In genomic region chr7:135704074-135704473, GRCh38 we compare ENCODE assay signal across 13 cellular contexts. TPM values are rescaled to one million over a fixed set of nuclear protein-coding genes. Genes with fewer than 3 reads are reported as not detected.
A peak's percentile ranks its signal among the peaks of the same experiment; 100 is the strongest.
DNase-seq lines count a peak whose midpoint lies in the region; ATAC-seq and TF ChIP-seq lines count a peak whose summit lies in the region.
"Had no signal": no experiment of that assay in that cellular context is flagged by ENCODE, and none has a peak within 500 bp of the region (broad histone marks: within the 10 kb centered on the region; RNA-seq: fewer than 3 reads in every experiment).

No MANE protein-coding gene starts in this region.

- H3K27ac Mint-ChIP-seq in activated CD4-positive, alpha-beta T cell treated with anti-CD3 and anti-CD28 coated beads for 36 hours = no peak overlapping the region
- no peak overlapping the region for H3K27ac Mint-ChIP-seq in activated CD4-positive, alpha-beta T cell treated with anti-CD3 and anti-CD28 coated beads, Interleukin-2, amount 10 ng/mL, durations not matched to agents 7 days and 5 days
- H3K27ac Mint-ChIP-seq: activated T-helper 1 cell treated with anti-CD3 and anti-CD28 coated beads, Interleukin-12 subunit alpha, Interleukin-12 subunit beta, Interleukin-2, Interleukin-4 antibody, amounts not matched to agents 30 ng/mL and 10 ng/mL and 1 ng/mL, durations not matched to agents 14 hours and 24 hours and 36 hours had no signal

- DNase-seq in activated CD4-positive, alpha-beta T cell treated with anti-CD3 and anti-CD28 coated beads for 36 hours = peak; percentile 26
- DNase-seq in activated CD4-positive, alpha-beta T cell treated with anti-CD3 and anti-CD28 coated beads, Interleukin-2, amount 10 ng/mL, durations not matched to agents 7 days and 5 days = no peak
- no peak for DNase-seq in cardiac fibroblast (ENCODE audit: low read depth in 2 of 2)
- no peak for DNase-seq in trophoblast cell
- no peak for DNase-seq in pons (ENCODE audit: low spot score)
- DNase-seq in CD1c-positive myeloid dendritic cell (ENCODE audit: extremely low spot score) = no peak
- no peak for DNase-seq in activated CD4-positive, alpha-beta T cell treated with anti-CD3 and anti-CD28 coated beads for 4 hours
- DNase-seq: Peyer's patch had no signal

- no peaks in the 10 kb centered on the region for H3K79me2 ChIP-seq in Loucy (ENCODE audit: insufficient read depth, low read length)
- H3K79me2 ChIP-seq in trophoblast cell (ENCODE audit: control insufficient read depth, insufficient read depth, low read length, poor library complexity) = peaks cover 6% of the 10 kb centered on the region

- no peak overlapping the region for H3K23ac ChIP-seq in trophoblast cell (ENCODE audit: low read length)

- no peaks in the 10 kb centered on the region for H3K27me3 ChIP-seq in Loucy (ENCODE audit: insufficient read depth, low read length, poor library complexity, severe bottlenecking)
- no peaks in the 10 kb centered on the region for H3K27me3 ChIP-seq in trophoblast cell (ENCODE audit: insufficient read depth, low read length)
- H3K27me3 ChIP-seq: Peyer's patch had no signal

- POLR2A ChIA-PET in activated CD4-positive, alpha-beta T cell treated with anti-CD3 and anti-CD28 coated beads for 36 hours (lab: Charles Lee) = no interaction called here
- POLR2A ChIA-PET in activated CD4-positive, alpha-beta T cell treated with anti-CD3 and anti-CD28 coated beads, Interleukin-2, amount 10 ng/mL, durations not matched to agents 7 days and 5 days (lab: Charles Lee) = no interaction called here

- H3K14ac ChIP-seq in trophoblast cell (ENCODE audit: low read length) = peak overlapping the region; percentile 40

- H3K4me3 Mint-ChIP-seq in activated CD4-positive, alpha-beta T cell treated with anti-CD3 and anti-CD28 coated beads for 36 hours = no peak overlapping the region
- no peak overlapping the region for H3K4me3 Mint-ChIP-seq in activated CD4-positive, alpha-beta T cell treated with anti-CD3 and anti-CD28 coated beads, Interleukin-2, amount 10 ng/mL, durations not matched to agents 7 days and 5 days
- H3K4me3 Mint-ChIP-seq: activated T-helper 1 cell treated with anti-CD3 and anti-CD28 coated beads, Interleukin-12 subunit alpha, Interleukin-12 subunit beta, Interleukin-2, Interleukin-4 antibody, amounts not matched to agents 30 ng/mL and 10 ng/mL and 1 ng/mL, durations not matched to agents 14 hours and 24 hours and 36 hours; central memory CD8-positive, alpha-beta T cell had no signal

- H3K4me1 ChIP-seq in Loucy (ENCODE audit: insufficient read depth, low read length, poor library complexity, severe bottlenecking) (no peaks in the 10 kb centered on the region), trophoblast cell (ENCODE audit: control insufficient read depth in 1 of 2, insufficient read depth in 2 of 2, low read length in 2 of 2) (peaks cover 7 to 27% of the 10 kb centered on the region in 2 experiments)
- H3K4me1 ChIP-seq: Peyer's patch had no signal

- H2BK120ac ChIP-seq in trophoblast cell (ENCODE audit: insufficient read depth, low read length, poor library complexity) = no peak overlapping the region

- H3K4me3 ChIP-seq in Loucy (ENCODE audit: low read length, poor library complexity, severe bottlenecking) (no peak overlapping the region), cardiac fibroblast (replicated peaks in 1 of 2; ENCODE audit: low read depth in 2 of 2, low read length in 2 of 2) (no peak overlapping the region), trophoblast cell (ENCODE audit: low read depth, low read length) (no peak overlapping the region)
- H3K4me3 ChIP-seq: Peyer's patch had no signal

- no peaks in the 10 kb centered on the region for H3K27me3 Mint-ChIP-seq in activated CD4-positive, alpha-beta T cell treated with anti-CD3 and anti-CD28 coated beads for 36 hours
- no peaks in the 10 kb centered on the region for H3K27me3 Mint-ChIP-seq in activated CD4-positive, alpha-beta T cell treated with anti-CD3 and anti-CD28 coated beads, Interleukin-2, amount 10 ng/mL, durations not matched to agents 7 days and 5 days
- H3K27me3 Mint-ChIP-seq: central memory CD8-positive, alpha-beta T cell had no signal

- no peak overlapping the region for H3K9ac ChIP-seq in Loucy (ENCODE audit: low read depth, low read length, poor library complexity, severe bottlenecking)
- no peak overlapping the region for H3K9ac ChIP-seq in trophoblast cell (ENCODE audit: low read length)

- peak overlapping the region; percentile 66 for H2AK5ac ChIP-seq in trophoblast cell (ENCODE audit: low read length)

- H3K79me1 ChIP-seq in trophoblast cell (ENCODE audit: low read length) = peaks cover 31% of the 10 kb centered on the region

- no peak for ATAC-seq in activated CD4-positive, alpha-beta T cell treated with anti-CD3 and anti-CD28 coated beads for 36 hours

- intact Hi-C loops in activated CD4-positive, alpha-beta T cell treated with anti-CD3 and anti-CD28 coated beads for 36 hours (cut with DNase I, micrococcal nuclease) = no loop called here

- peaks cover 4% of the 10 kb centered on the region for H3K36me3 Mint-ChIP-seq in activated CD4-positive, alpha-beta T cell treated with anti-CD3 and anti-CD28 coated beads for 36 hours (ENCODE audit: low read depth)
- H3K36me3 Mint-ChIP-seq in activated CD4-positive, alpha-beta T cell treated with anti-CD3 and anti-CD28 coated beads, Interleukin-2, amount 10 ng/mL, durations not matched to agents 7 days and 5 days (ENCODE audit: low read depth) = no peaks in the 10 kb centered on the region

- H3K4me2 ChIP-seq in Loucy (ENCODE audit: low read depth, low read length, poor library complexity, severe bottlenecking) (no peak overlapping the region), trophoblast cell (ENCODE audit: low read length) (no peak overlapping the region)

- H2BK5ac ChIP-seq in trophoblast cell (ENCODE audit: low read depth, low read length, poor library complexity) = no peak overlapping the region

- WGBS in trophoblast cell (ENCODE audit: extremely low coverage, insufficient coverage, insufficient read length) = no CpG with 5 or more reads among the region's 2 CpGs

- no peak overlapping the region for H3K27ac ChIP-seq in trophoblast cell (ENCODE audit: low read depth, low read length)
- H3K27ac ChIP-seq: Peyer's patch had no signal

- TF ChIP-seq CTCF in Loucy (conservative IDR thresholded peaks at IDR 0.05; ENCODE audit: low read length) (peak; percentile 65), cardiac fibroblast (IDR thresholded peaks at IDR 0.05; ENCODE audit: low read depth, low read length) (peak; percentile 30)

- H3K9me3 ChIP-seq in Loucy (ENCODE audit: insufficient read depth, low read depth, low read length) = no peaks in the 10 kb centered on the region
- peaks cover 4% of the 10 kb centered on the region for H3K9me3 ChIP-seq in trophoblast cell (ENCODE audit: insufficient read depth, low read depth, low read length)
- H3K9me3 ChIP-seq: Peyer's patch had no signal

- no peaks in the 10 kb centered on the region for H3K4me1 Mint-ChIP-seq in activated CD4-positive, alpha-beta T cell treated with anti-CD3 and anti-CD28 coated beads for 36 hours
- H3K4me1 Mint-ChIP-seq in activated CD4-positive, alpha-beta T cell treated with anti-CD3 and anti-CD28 coated beads, Interleukin-2, amount 10 ng/mL, durations not matched to agents 7 days and 5 days = no peaks in the 10 kb centered on the region

- H3K9me3 Mint-ChIP-seq in activated CD4-positive, alpha-beta T cell treated with anti-CD3 and anti-CD28 coated beads for 36 hours (ENCODE audit: low read depth) = no peaks in the 10 kb centered on the region
- no peaks in the 10 kb centered on the region for H3K9me3 Mint-ChIP-seq in activated CD4-positive, alpha-beta T cell treated with anti-CD3 and anti-CD28 coated beads, Interleukin-2, amount 10 ng/mL, durations not matched to agents 7 days and 5 days
- H3K9me3 Mint-ChIP-seq: activated T-helper 1 cell treated with anti-CD3 and anti-CD28 coated beads, Interleukin-12 subunit alpha, Interleukin-12 subunit beta, Interleukin-2, Interleukin-4 antibody, amounts not matched to agents 30 ng/mL and 10 ng/mL and 1 ng/mL, durations not matched to agents 14 hours and 24 hours and 36 hours; central memory CD8-positive, alpha-beta T cell had no signal

- CTCF ChIA-PET in activated CD4-positive, alpha-beta T cell treated with anti-CD3 and anti-CD28 coated beads for 36 hours (lab: Charles Lee) = interaction anchor here (0.6 to 0.8 kb wide), 3 partner anchors 12 to 508 kb away, joined by 3 to 5 read pairs (median 3); no protein-coding TSS in a partner anchor
- CTCF ChIA-PET in activated CD4-positive, alpha-beta T cell treated with anti-CD3 and anti-CD28 coated beads, Interleukin-2, amount 10 ng/mL, durations not matched to agents 7 days and 5 days (lab: Charles Lee) = interaction anchor here (1.7 kb wide), 1 partner anchor 14 kb away, joined by 3 read pairs; no protein-coding TSS in a partner anchor

- H3K36me3 ChIP-seq in Loucy (ENCODE audit: insufficient read depth, low read length) (no peaks in the 10 kb centered on the region), trophoblast cell (ENCODE audit: control insufficient read depth in 1 of 2, insufficient read depth in 2 of 2, low read length in 2 of 2) (peaks cover 9 to 10% of the 10 kb centered on the region in 2 experiments)
- H3K36me3 ChIP-seq: Peyer's patch had no signal

- no peak overlapping the region for H2AFZ ChIP-seq in Loucy (ENCODE audit: low read length)
- no peak overlapping the region for H2AFZ ChIP-seq in trophoblast cell (ENCODE audit: insufficient read depth, low read length, poor library complexity)

- no peaks in the 10 kb centered on the region for H3F3A ChIP-seq in Loucy (ENCODE audit: low read depth)

- H3K9me2 ChIP-seq in Loucy (replicated peaks; ENCODE audit: low read depth, low read length) = no peaks in the 10 kb centered on the region

- peak overlapping the region; percentile 59 for H4K8ac ChIP-seq in trophoblast cell (ENCODE audit: low read depth, low read length)

- H4K12ac ChIP-seq in trophoblast cell (ENCODE audit: low read depth, low read length) = peak overlapping the region; percentile 25

- H4K20me1 ChIP-seq in Loucy (ENCODE audit: insufficient read depth, low read length, poor library complexity, severe bottlenecking) = no peaks in the 10 kb centered on the region

- H2BK12ac ChIP-seq in trophoblast cell (ENCODE audit: low read length) = peak overlapping the region; percentile 4

- H4K91ac ChIP-seq in trophoblast cell (ENCODE audit: low read depth, low read length) = peak overlapping the region; percentile 42

- H3K18ac ChIP-seq in trophoblast cell (ENCODE audit: low read length) = peak overlapping the region; percentile 30

- no peak overlapping the region for H3K4ac ChIP-seq in trophoblast cell (ENCODE audit: low read depth, low read length)

RNA-seq across cellular contexts. Expression of gene SLC13A4, which starts 23.9 kb away (rescaled TPM):
- total RNA-seq in activated CD4-positive, alpha-beta T cell treated with anti-CD3 and anti-CD28 coated beads for 36 hours = not detected
- not detected for total RNA-seq in activated CD4-positive, alpha-beta T cell treated with anti-CD3 and anti-CD28 coated beads, Interleukin-2, amount 10 ng/mL, durations not matched to agents 7 days and 5 days
- 437 and 491 TPM in 2 replicates for polyA plus RNA-seq in trophoblast cell (2013)
- total RNA-seq: activated T-helper 1 cell treated with anti-CD3 and anti-CD28 coated beads, Interleukin-12 subunit alpha, Interleukin-12 subunit beta, Interleukin-2, Interleukin-4 antibody, amounts not matched to agents 30 ng/mL and 10 ng/mL and 1 ng/mL, durations not matched to agents 14 hours and 24 hours and 36 hours; lung microvascular endothelial cell; Peyer's patch had no signal

RNA-seq across cellular contexts. Expression of gene STMP1, which starts 41.8 kb away (rescaled TPM):
- total RNA-seq in activated CD4-positive, alpha-beta T cell treated with anti-CD3 and anti-CD28 coated beads for 36 hours = 10 to 100 TPM; 18.7 to 20.7 TPM
- 10 to 100 TPM; 25.2 to 26.0 TPM for total RNA-seq in activated CD4-positive, alpha-beta T cell treated with anti-CD3 and anti-CD28 coated beads, Interleukin-2, amount 10 ng/mL, durations not matched to agents 7 days and 5 days
- polyA plus RNA-seq in trophoblast cell (2013) = 41.4 and 42.5 TPM in 2 replicates

RNA-seq across cellular contexts. Expression of gene FAM180A, which starts 44.5 kb away (rescaled TPM):
- total RNA-seq in activated CD4-positive, alpha-beta T cell treated with anti-CD3 and anti-CD28 coated beads for 36 hours = not detected
- total RNA-seq in activated CD4-positive, alpha-beta T cell treated with anti-CD3 and anti-CD28 coated beads, Interleukin-2, amount 10 ng/mL, durations not matched to agents 7 days and 5 days = not detected
- polyA plus RNA-seq in trophoblast cell (2013) = 0.18 and 0.21 TPM in 2 replicates
- total RNA-seq: activated T-helper 1 cell treated with anti-CD3 and anti-CD28 coated beads, Interleukin-12 subunit alpha, Interleukin-12 subunit beta, Interleukin-2, Interleukin-4 antibody, amounts not matched to agents 30 ng/mL and 10 ng/mL and 1 ng/mL, durations not matched to agents 14 hours and 24 hours and 36 hours; G401; lung microvascular endothelial cell had no signal
